ENCODE assay signal across 1 cellular context in the genomic region with DNA sequence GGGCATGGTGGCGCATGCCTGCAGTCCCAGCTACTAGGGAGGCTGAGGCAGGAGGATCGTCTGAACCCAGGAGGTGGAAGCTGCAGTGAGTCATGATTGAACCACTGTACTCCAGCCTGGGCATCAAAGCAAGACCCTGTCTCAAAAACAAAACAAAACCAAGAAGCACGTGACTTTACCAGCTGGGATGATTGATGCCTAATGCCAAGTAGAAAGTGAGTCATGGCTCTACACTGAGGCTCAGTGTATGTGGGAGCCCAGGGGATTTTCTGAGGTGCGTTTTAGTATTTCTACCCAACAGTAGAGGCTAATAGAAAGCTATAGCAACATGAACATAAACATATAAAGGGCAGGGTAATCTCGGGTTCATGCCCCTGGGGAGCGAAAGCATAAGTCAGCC.
TF ChIP-seq lines count a peak whose summit lies in the region.

No MANE protein-coding gene starts in this region.

TF ChIP-seq in K562, 482 proteins besides CTCF, POLR2A, EP300 and RAD21:
- TF ChIP-seq ATF2 (CRISPR knock-in tag; IDR thresholded peaks at IDR 0.05), result no peak
- TF ChIP-seq, protein P1, sequence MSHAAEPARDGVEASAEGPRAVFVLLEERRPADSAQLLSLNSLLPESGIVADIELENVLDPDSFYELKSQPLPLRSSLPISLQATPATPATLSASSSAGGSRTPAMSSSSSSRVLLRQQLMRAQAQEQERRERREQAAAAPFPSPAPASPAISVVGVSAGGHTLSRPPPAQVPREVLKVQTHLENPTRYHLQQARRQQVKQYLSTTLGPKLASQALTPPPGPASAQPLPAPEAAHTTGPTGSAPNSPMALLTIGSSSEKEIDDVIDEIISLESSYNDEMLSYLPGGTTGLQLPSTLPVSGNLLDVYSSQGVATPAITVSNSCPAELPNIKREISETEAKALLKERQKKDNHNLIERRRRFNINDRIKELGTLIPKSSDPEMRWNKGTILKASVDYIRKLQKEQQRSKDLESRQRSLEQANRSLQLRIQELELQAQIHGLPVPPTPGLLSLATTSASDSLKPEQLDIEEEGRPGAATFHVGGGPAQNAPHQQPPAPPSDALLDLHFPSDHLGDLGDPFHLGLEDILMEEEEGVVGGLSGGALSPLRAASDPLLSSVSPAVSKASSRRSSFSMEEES (CRISPR knock-in tag; IDR thresholded peaks at IDR 0.05), result peak; percentile 60
